40 cellular contexts compared by ENCODE assay signal in the genomic region with DNA sequence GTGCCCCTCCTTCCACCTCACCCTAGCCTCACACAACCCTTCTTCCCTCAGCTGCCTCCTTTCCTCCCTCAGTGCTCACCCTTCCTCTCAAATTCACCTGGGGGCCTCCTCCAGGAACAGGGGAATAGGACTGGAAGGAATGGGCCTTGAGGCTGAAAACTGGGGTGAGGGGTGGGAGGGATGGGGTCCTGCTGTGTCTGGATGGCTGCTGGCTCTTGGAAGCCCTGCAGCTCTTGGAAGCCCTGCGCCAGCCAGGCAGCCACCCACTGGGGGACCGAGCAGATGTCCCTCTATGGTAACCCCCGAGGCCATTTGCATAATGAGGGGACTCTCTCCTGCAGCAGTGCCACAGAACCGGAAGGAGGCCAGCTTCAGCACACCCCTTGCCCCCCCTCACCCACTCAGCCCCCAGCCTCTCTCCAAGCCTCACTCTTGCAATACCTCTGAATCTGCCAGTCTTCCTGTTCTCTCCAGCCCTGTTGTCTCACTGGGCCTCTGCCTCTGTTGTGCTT.
A peak's percentile ranks its signal among the peaks of the same experiment; 100 is the strongest.
DNase-seq lines count a peak whose midpoint lies in the region; ATAC-seq, FAIRE-seq and TF ChIP-seq lines count a peak whose summit lies in the region.
"Had no signal": no experiment of that assay in that cellular context is flagged by ENCODE, and none has a peak within 500 bp of the region (broad histone marks: within the 10 kb centered on the region; RNA-seq: fewer than 3 reads in every experiment).

No MANE protein-coding gene starts in this region.

- H2BK15ac ChIP-seq in H1 (ENCODE audit: low read length), result no peak overlapping the region

- H3K23ac ChIP-seq in H1 (ENCODE audit: insufficient read length), result no peak overlapping the region

- TF ChIP-seq POLR2A in H1 (IDR thresholded peaks at IDR 0.05; ENCODE audit: control extremely low read depth in 1 of 2, low read depth in 2 of 2, low read length in 2 of 2), result no peak

- no peak overlapping the region for H2AK5ac ChIP-seq in H1 (ENCODE audit: low read depth, low read length)

- H3K79me1 ChIP-seq in H1 (ENCODE audit: low read depth, low read length), result no peaks in the 10 kb centered on the region; the same call in 1 of the 2 replicates

- H2BK5ac ChIP-seq in H1 (ENCODE audit: low read depth, low read length), result peak overlapping the region; percentile 44; the same call in 1 of the 2 replicates

- no peak overlapping the region for H3K14ac ChIP-seq in H1 (ENCODE audit: insufficient read length)

- no peak overlapping the region for H4K5ac ChIP-seq in H1 (ENCODE audit: insufficient read length, low read depth, low read length)

- H2BK120ac ChIP-seq in H1 (replicated peaks; ENCODE audit: low read depth, low read length), result no peak overlapping the region

- FAIRE-seq in H1 (lab: Jason Lieb, UNC), result no peak
- FAIRE-seq: bronchial epithelial cell, colon, D721Med, pancreas had no signal

- H2AFZ ChIP-seq in H1 (ENCODE audit: low read length), result no peak overlapping the region

- H3K23me2 ChIP-seq in H1 (ENCODE audit: low read depth, low read length), result no peaks in the 10 kb centered on the region; the same call in 1 of the 2 replicates

- 0 out of 2 replicates have a peak overlapping the region, but pooled peaks have one; percentile 1 for H4K8ac ChIP-seq in H1 (ENCODE audit: extremely low read depth, insufficient read depth, low read length)

- 0 out of 2 replicates have a peak overlapping the region, but pooled peaks have one; percentile 60 for H3K18ac ChIP-seq in H1 (ENCODE audit: extremely low read depth, low read length)

- H2BK12ac ChIP-seq in H1 (ENCODE audit: low read depth, low read length), result no peak overlapping the region

- peaks cover 0 to 27% (median 16%) of the 10 kb centered on the region in 4 experiments; a peak in 6 of 7 replicates for H3K4me1 ChIP-seq in H1 (replicated peaks in 1 of 4; ENCODE audit: control insufficient read depth in 3 of 4, insufficient read depth in 4 of 4, low read length in 3 of 4)
- H3K4me1 ChIP-seq: pancreas had no signal

- H3K36me3 ChIP-seq in H1 (ENCODE audit: control insufficient read depth in 2 of 4, insufficient read depth in 4 of 4, low read length in 3 of 4), result peaks cover 0 to 16% (median 3%) of the 10 kb centered on the region in 4 experiments; a peak in 2 of 8 replicates
- H3K36me3 ChIP-seq: pancreas had no signal

- no peak overlapping the region for H3K4ac ChIP-seq in H1 (replicated peaks; ENCODE audit: insufficient read length, low read depth, low read length)

- peak overlapping the region; percentile 82 for H4K91ac ChIP-seq in H1 (replicated peaks; ENCODE audit: insufficient read length, low read length)

- H4K20me1 ChIP-seq in H1 (replicated peaks in 1 of 2; ENCODE audit: control insufficient read depth in 1 of 2, insufficient read depth in 2 of 2, low read length in 2 of 2), result peaks cover 0 to 4% of the 10 kb centered on the region in 2 experiments

- H3K4me2 ChIP-seq in H1 (ENCODE audit: insufficient read depth in 1 of 2, low read depth in 2 of 2, low read length in 2 of 2), result no peak overlapping the region

- POLR2A ChIA-PET in H1 (lab: Charles Lee; ENCODE audit: partially characterized antibody), result interaction anchor here (0.9 to 1.8 kb wide), 4 partner anchors 21 to 86 kb away, joined by 3 to 5 read pairs (median 4); partner anchors contain the start of gene KIRREL1

- no peaks in the 10 kb centered on the region for H3K79me2 ChIP-seq in H1 (ENCODE audit: control insufficient read depth in 1 of 2, insufficient read depth in 2 of 2, low read length in 2 of 2)

- H3K9me3 ChIP-seq in H1 (ENCODE audit: insufficient read depth in 2 of 2, low read depth in 1 of 2, low read length in 1 of 2), result no peaks in the 10 kb centered on the region
- H3K9me3 ChIP-seq: HAP-1, mucosa of descending colon, pancreas had no signal

- 67% methylated on average over 1 of the region's 4 CpGs; no CpG with 5 or more reads in 1 of the 2 experiments for WGBS in H1 (ENCODE audit: extremely low coverage in 1 of 2, insufficient coverage in 1 of 2, insufficient read length in 1 of 2, insufficient replicate concordance in 2 of 2, low coverage in 1 of 2, low lambda C conversion rate in 2 of 2, missing lambda C conversion rate in 1 of 2), 2 experiments

- no peaks in the 10 kb centered on the region for H3K27me3 ChIP-seq in H1 (replicated peaks in 1 of 4; ENCODE audit: control insufficient read depth in 3 of 4, extremely low read depth in 1 of 4, insufficient read depth in 3 of 4, low read length in 3 of 4)
- H3K27me3 ChIP-seq: pancreas had no signal

- H3K27ac ChIP-seq in H1 (ENCODE audit: low read depth, low read length), result no peak overlapping the region
- H3K27ac ChIP-seq: epithelial cell of prostate, pancreas, skin epidermis had no signal

- H3K56ac ChIP-seq in H1 (replicated peaks; ENCODE audit: insufficient read length, low read depth, low read length), result no peak overlapping the region

- no peak overlapping the region for H3K4me3 ChIP-seq in H1 (ENCODE audit: extremely low read depth in 1 of 4, insufficient read depth in 2 of 4, low read depth in 3 of 4, low read length in 4 of 4)
- H3K4me3 ChIP-seq: HAP-1, lung, mucosa of descending colon, pancreas, skin epidermis had no signal

- CTCF ChIA-PET in H1 (lab: Charles Lee; ENCODE audit: partially characterized antibody), result interaction anchor here (0.9 to 6.7 kb wide), 14 partner anchors 9 to 114 kb away, joined by 4 to 97 read pairs (median 6); partner anchors contain the start of gene KIRREL1

- no peak overlapping the region for H3K9ac ChIP-seq in H1 (replicated peaks in 1 of 4; ENCODE audit: extremely low read depth in 1 of 4, low read depth in 3 of 4, low read length in 3 of 4)

- TF ChIP-seq EP300 in H1 (IDR thresholded peaks at IDR 0.05; ENCODE audit: borderline replicate concordance in 1 of 2, low read depth in 2 of 2, low read length in 2 of 2), result no peak

- ATAC-seq in HG02884 (IDR thresholded peaks at IDR 0.05; ENCODE audit: unreplicated experiment), result no peak
- ATAC-seq: activated CD8-positive, alpha-beta T cell treated with anti-CD3 and anti-CD28 coated beads, Interleukin-2, amount 10 ng/mL, durations not matched to agents 7 days and 5 days; left cardiac atrium; mucosa of descending colon; natural killer cell; Panc1; pancreas; stimulated activated naive B cell treated with anti-CD40 and anti-IgM and Interleukin-4, amounts not matched to agents 10 μg/mL and 1 μg/mL and 100 μg/mL, for 72 hours had no signal

- H2BK20ac ChIP-seq in H1 (ENCODE audit: low read length), result no peak overlapping the region

- DNase-seq in NCI-H1417 (lab: John Stamatoyannopoulos, UW) (peak in 2 of 3 experiments; percentile 34 to 48), NCI-H1417 treated with DMSO at 0.1 percent for 48 hours (lab: John Stamatoyannopoulos, UW) (no peak), NCI-H69 (lab: John Stamatoyannopoulos, UW) (peak; percentile 96), H1 (ENCODE audit: low read depth in 1 of 2, low spot score in 2 of 2) (no peak), retina (peak; percentile 65), ecto neural progenitor cell (ENCODE audit: low spot score) (no peak)
- no peak for DNase-seq in activated CD8-positive, alpha-beta memory T cell treated with anti-CD3 and anti-CD28 coated beads, Interleukin-2, amount 50 U/mL, for 4 hours
- DNase-seq: 8988T; activated CD4-positive, alpha-beta T cell treated with anti-CD3 and anti-CD28 coated beads for 4 hours; activated CD8-positive, alpha-beta T cell treated with anti-CD3 and anti-CD28 coated beads, Interleukin-2, amount 10 ng/mL, durations not matched to agents 7 days and 5 days; activated effector memory CD4-positive, alpha-beta T cell treated with Interleukin-2 at 50 U/mL for 16 hours; anterior cingulate cortex; CD4-positive, CD25-positive, alpha-beta regulatory T cell; effector CD4-positive, alpha-beta T cell; EL; hypothalamus; immature natural killer cell; IMR-90; left cardiac atrium; mucosa of descending colon; natural killer cell; NCI-H1092; NCI-H187; NCI-H2171; NCI-H510A treated with DMSO at 0.1 percent for 48 hours; NK-92 treated with Interleukin-12 subunit alpha and Interleukin-12 subunit beta, amount 100 ng/mL, for 24 hours; pancreas; SHP77 treated with DMSO at 0.1 percent for 48 hours; stimulated activated naive B cell treated with anti-CD40 and anti-IgM and Interleukin-4, amounts not matched to agents 10 μg/mL and 1 μg/mL and 100 μg/mL, for 72 hours; SW 1271; T-helper 9 cell had no signal

- TF ChIP-seq RAD21 in H1 (IDR thresholded peaks at IDR 0.05 in 1 of 2, conservative IDR thresholded peaks at IDR 0.05 in 1 of 2; ENCODE audit: low read depth in 2 of 2, low read length in 2 of 2), result no peak

- no peak for TF ChIP-seq CTCF in H1 (IDR thresholded peaks at IDR 0.05; ENCODE audit: control extremely low read depth in 1 of 3, insufficient read depth in 1 of 3, low read depth in 1 of 3, low read length in 3 of 3)

TF ChIP-seq in H1, 55 proteins besides CTCF, POLR2A, EP300 and RAD21:
- TF ChIP-seq ZNF274 (IDR thresholded peaks at IDR 0.05; ENCODE audit: borderline replicate concordance, extremely low read depth, low read length), result no peak
- TF ChIP-seq YY1 (IDR thresholded peaks at IDR 0.05; ENCODE audit: low read depth, low read length), result no peak
- TF ChIP-seq KDM4A (IDR thresholded peaks at IDR 0.05; ENCODE audit: low read depth, low read length, severe bottlenecking), result no peak
- TF ChIP-seq SRF (IDR thresholded peaks at IDR 0.05; ENCODE audit: low read depth, low read length), result no peak
- no peak for TF ChIP-seq TAF7 (optimal IDR thresholded peaks at IDR 0.05; ENCODE audit: borderline replicate concordance, low read depth, low read length)
- no peak for TF ChIP-seq NANOG (IDR thresholded peaks at IDR 0.05; ENCODE audit: insufficient read depth, low read depth, low read length, poor library complexity, severe bottlenecking)
- TF ChIP-seq BACH1 (IDR thresholded peaks at IDR 0.05; ENCODE audit: low read length), result no peak
- TF ChIP-seq CEBPB (IDR thresholded peaks at IDR 0.05; ENCODE audit: low read depth, low read length), result no peak
- TF ChIP-seq SP4 (IDR thresholded peaks at IDR 0.05; ENCODE audit: low read length), result no peak
- no peak for TF ChIP-seq TEAD4 (IDR thresholded peaks at IDR 0.05; ENCODE audit: low read depth, low read length)
- no peak for TF ChIP-seq GTF2F1 (IDR thresholded peaks at IDR 0.05; ENCODE audit: borderline replicate concordance, low read depth, low read length)
- no peak for TF ChIP-seq EZH2 (IDR thresholded peaks at IDR 0.05; ENCODE audit: low read depth, low read length, severe bottlenecking)
- no peak for TF ChIP-seq SAP30 (IDR thresholded peaks at IDR 0.05; ENCODE audit: insufficient read depth, insufficient replicate concordance, low read length)

Comparison
In these comparisons a context has a peak if more than half of its experiments do, and no peak if none do; other contexts are left out.
1. DNase-seq: peak in NCI-H1417 (2 of 3), NCI-H69 (single experiment) and retina (single experiment); none in NCI-H1417 treated with DMSO at 0.1 percent for 48 hours (single experiment), H1 (0 of 2), activated CD8-positive, alpha-beta memory T cell treated with anti-CD3 and anti-CD28 coated beads, Interleukin-2, amount 50 U/mL, for 4 hours (single experiment) and ecto neural progenitor cell (single experiment).